ENCODE assay signal across 8 cellular contexts in the genomic region with DNA sequence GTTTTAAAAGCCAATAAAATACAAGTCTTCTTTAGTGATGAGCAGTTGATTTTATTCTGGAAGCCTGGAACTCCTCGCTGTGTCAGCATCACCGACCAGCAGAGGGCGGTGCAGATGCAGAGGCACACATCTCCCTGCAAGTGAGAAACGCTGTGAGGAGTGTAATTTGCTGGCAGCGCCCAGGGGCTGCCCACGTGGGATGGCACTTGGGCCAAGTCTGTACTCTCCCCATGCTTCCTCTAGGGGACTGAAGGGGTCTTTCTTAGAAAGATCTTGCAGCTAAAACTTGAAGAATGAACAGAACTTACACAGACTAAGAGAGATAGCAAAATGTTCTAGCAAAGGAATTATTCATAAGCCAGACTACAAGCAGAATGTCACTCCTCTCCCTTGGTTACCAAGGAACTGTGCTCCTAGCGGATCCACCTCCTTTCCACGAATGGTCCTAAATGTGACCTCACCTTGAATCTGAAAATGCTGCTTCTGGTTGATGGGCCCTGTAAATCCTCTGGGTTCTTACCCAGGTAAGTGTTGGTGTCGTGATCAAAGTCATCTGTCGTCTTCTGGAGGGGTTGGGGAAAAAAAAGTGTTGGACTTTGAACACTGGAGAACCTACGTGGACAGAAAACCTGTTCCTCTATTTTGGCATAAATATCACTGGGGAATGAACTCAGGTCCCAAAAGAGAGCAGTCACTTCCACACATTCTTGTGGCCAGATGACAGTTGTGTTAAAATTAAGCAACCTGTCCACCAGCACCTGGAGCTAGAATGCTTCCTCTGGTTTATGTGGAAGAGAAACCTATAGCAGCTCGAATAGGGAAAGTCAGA. TPM values are rescaled to one million over a fixed set of nuclear protein-coding genes. Genes with fewer than 3 reads are reported as not detected.
DNase-seq lines count a peak whose midpoint lies in the region; ATAC-seq, FAIRE-seq and TF ChIP-seq lines count a peak whose summit lies in the region.

No MANE protein-coding gene starts in this region.

- no TSS peak for BruUV-seq in mammary epithelial cell (replicated peaks; lab: Mats Ljungman, UMichigan)

- no peaks in the 10 kb centered on the region for H4K20me1 ChIP-seq in mammary epithelial cell (ENCODE audit: insufficient read depth, low read length)
- no peaks in the 10 kb centered on the region for H4K20me1 ChIP-seq in keratinocyte (ENCODE audit: control insufficient read depth, extremely low read depth, insufficient read depth, low read length)

- H3K27ac ChIP-seq in mammary epithelial cell (ENCODE audit: insufficient read depth, low read depth, low read length) (no peak overlapping the region), keratinocyte (ENCODE audit: control insufficient read depth, insufficient read depth, low read length) (no peak overlapping the region)

- ATAC-seq in GM18508 (IDR thresholded peaks at IDR 0.05; ENCODE audit: insufficient read depth, unreplicated experiment) = peak; percentile 82
- ATAC-seq in HG02973 (IDR thresholded peaks at IDR 0.05; ENCODE audit: unreplicated experiment) = peak; percentile 83

- in situ Hi-C loops in mammary epithelial cell (cut with MboI; ENCODE audit: low sequenced_read_pairs in 2 of 2) = loop anchor here in 1 of 2 donors (10.0 kb wide), 1 partner anchor 131 kb away; no protein-coding TSS in a partner anchor

- POLR2A ChIA-PET in AG04449 (lab: Yijun Ruan, JAX) = no interaction called here

- intact Hi-C loops in mammary epithelial cell (cut with micrococcal nuclease) = loop anchor here (1.0 to 10.0 kb wide), 6 partner anchors 21 to 501 kb away; no protein-coding TSS in a partner anchor

- no peaks in the 10 kb centered on the region for H3K9me1 ChIP-seq in keratinocyte (ENCODE audit: control insufficient read depth, extremely low read depth, insufficient read depth, low read length)

- H3K4me1 ChIP-seq in mammary epithelial cell (ENCODE audit: insufficient read depth, low read length) (peaks cover 16% of the 10 kb centered on the region), keratinocyte (ENCODE audit: control insufficient read depth, extremely low read depth, insufficient read depth, low read length) (peaks cover 9% of the 10 kb centered on the region)

- no peak overlapping the region for H3K4me2 ChIP-seq in mammary epithelial cell (ENCODE audit: insufficient read depth, low read depth, low read length)
- no peak overlapping the region for H3K4me2 ChIP-seq in keratinocyte (ENCODE audit: control insufficient read depth, extremely low read depth, insufficient read depth, low read depth, low read length)

- H3K4me3 ChIP-seq in AG04449 (ENCODE audit: low read depth, low read length) = no peak overlapping the region
- H3K4me3 ChIP-seq in WI38 (ENCODE audit: low read depth, low read length) = no peak overlapping the region
- H3K4me3 ChIP-seq in mammary epithelial cell (replicated peaks in 1 of 3; ENCODE audit: insufficient read depth in 1 of 3, low read depth in 2 of 3, low read length in 3 of 3) = no peak overlapping the region
- no peak overlapping the region for H3K4me3 ChIP-seq in keratinocyte (ENCODE audit: control insufficient read depth in 2 of 3, extremely low read depth in 1 of 3, insufficient read depth in 2 of 3, low read depth in 1 of 3, low read length in 3 of 3)

- H3K79me2 ChIP-seq in mammary epithelial cell (ENCODE audit: insufficient read depth, low read length) (no peaks in the 10 kb centered on the region), keratinocyte (ENCODE audit: control insufficient read depth, insufficient read depth, low read length) (no peaks in the 10 kb centered on the region)

- CTCF ChIA-PET in AG04449 (lab: Yijun Ruan, JAX) (interaction anchor here (0.8 to 7.1 kb wide), 21 partner anchors 8 to 504 kb away, joined by 3 to 74 read pairs (median 6); a partner anchor contains a TSS), mammary epithelial cell (lab: Charles Lee; ENCODE audit: low non-redundant PET) (interaction anchor here (0.6 to 0.7 kb wide), 2 partner anchors 26 to 405 kb away, joined by 3 read pairs; no protein-coding TSS in a partner anchor)

- H3K27me3 ChIP-seq in mammary epithelial cell (ENCODE audit: insufficient read depth, low read length) (no peaks in the 10 kb centered on the region), keratinocyte (ENCODE audit: control insufficient read depth, extremely low read depth, insufficient read depth, low read length) (no peaks in the 10 kb centered on the region)

- no peak overlapping the region for H3K9ac ChIP-seq in mammary epithelial cell (ENCODE audit: insufficient read depth, low read length)
- H3K9ac ChIP-seq in keratinocyte (ENCODE audit: control insufficient read depth, extremely low read depth, insufficient read depth, low read length) = no peak overlapping the region

- H3K9me3 ChIP-seq in mammary epithelial cell (replicated peaks; ENCODE audit: insufficient read depth, low read length) (no peaks in the 10 kb centered on the region), keratinocyte (ENCODE audit: control insufficient read depth, low read depth, low read length) (no peaks in the 10 kb centered on the region)

- peak; percentile 92 for TF ChIP-seq CTCF in AG04449 (IDR thresholded peaks at IDR 0.05; ENCODE audit: insufficient read depth, low read length, missing control alignments)
- peak; percentile 84 for TF ChIP-seq CTCF in WI38 (IDR thresholded peaks at IDR 0.05; ENCODE audit: low read depth, low read length)
- peak; percentile 91 to 97 for TF ChIP-seq CTCF in mammary epithelial cell (conservative IDR thresholded peaks at IDR 0.05 in 1 of 2, IDR thresholded peaks at IDR 0.05 in 1 of 2; ENCODE audit: extremely low read depth in 1 of 2, insufficient read depth in 1 of 2, low read depth in 1 of 2, low read length in 2 of 2)
- TF ChIP-seq CTCF in keratinocyte (optimal IDR thresholded peaks at IDR 0.05 in 1 of 3, IDR thresholded peaks at IDR 0.05 in 1 of 3, conservative IDR thresholded peaks at IDR 0.05 in 1 of 3; ENCODE audit: extremely low read depth in 1 of 3, insufficient read depth in 2 of 3, low read length in 3 of 3) = peak; percentile 85 to 94 (median 94)

- no peak for DNase-seq in AG04449 (ENCODE audit: low read depth, low spot score)
- peak; percentile 41 for DNase-seq in NCI-H2029 treated with DMSO at 0.1 percent for 48 hours (lab: John Stamatoyannopoulos, UW)
- peak; percentile 60 for DNase-seq in mammary epithelial cell
- DNase-seq in keratinocyte (ENCODE audit: low read depth, low spot score) = peak; percentile 21
- peak; percentile 64 to 77 for DNase-seq in stimulated activated CD4-positive, alpha-beta T cell treated with anti-CD3 and anti-CD28 coated beads, Interleukin-1b, Interleukin-23, amount 100 ng/mL, for 4 hours (ENCODE audit: low read depth in 2 of 2)

- WGBS in mammary epithelial cell (ENCODE audit: low coverage, missing lambda C conversion rate) = 26% methylated on average over 11 of the region's 12 CpGs

- no peaks in the 10 kb centered on the region for H3K36me3 ChIP-seq in mammary epithelial cell (ENCODE audit: insufficient read depth, low read length)
- H3K36me3 ChIP-seq in keratinocyte (ENCODE audit: control insufficient read depth in 2 of 2, extremely low read depth in 1 of 2, insufficient read depth in 2 of 2, low read length in 2 of 2) = no peaks in the 10 kb centered on the region

- dilution Hi-C loops in mammary epithelial cell (cut with HindIII; ENCODE audit: low sequenced_read_pairs) (no loop called here), keratinocyte (cut with MboI; ENCODE audit: extremely low pct_ligation_motif_present, low sequenced_read_pairs) (no loop called here)

- H2AFZ ChIP-seq in mammary epithelial cell (ENCODE audit: low read depth, low read length) (peak overlapping the region; percentile 15), keratinocyte (ENCODE audit: control insufficient read depth, low read length) (no peak overlapping the region)

- peak; percentile 81 for FAIRE-seq in keratinocyte (lab: Jason Lieb, UNC)

RNA-seq across cellular contexts. Expression of a gene that starts 31.8 kb away (rescaled TPM):
- total RNA-seq in mammary epithelial cell = 1 to 10 TPM; 2.2 to 3.0 TPM
- 0.46 TPM for polyA plus RNA-seq in mammary epithelial cell
- polyA minus RNA-seq in mammary epithelial cell = not detected
- 0.96 to 1.9 TPM (median 1.3 TPM) in 3 replicates for polyA plus RNA-seq in keratinocyte
- 0.14 TPM for polyA plus RNA-seq in keratinocyte (2011; ENCODE audit: low read depth)
- polyA plus RNA-seq in keratinocyte (2011; cell fraction: cytosol; rRNA removed) = 0.58 and 0.79 TPM in 2 replicates
- 2.7 and 3.2 TPM in 2 replicates for polyA plus RNA-seq in keratinocyte (2011; cell fraction: nucleus; rRNA removed)
- polyA plus RNA-seq in keratinocyte (2012; ENCODE audit: low replicate concordance) = 1.0 and 1.2 TPM in 2 replicates
- polyA minus RNA-seq in keratinocyte = 1.4 to 8.4 TPM (median 2.8 TPM) in 3 replicates
- not detected for polyA minus RNA-seq in keratinocyte (2011; cell fraction: cytosol; rRNA and poly(A)+ RNA removed)
- polyA minus RNA-seq in keratinocyte (2011; cell fraction: nucleus; rRNA and poly(A)+ RNA removed) = 4.9 and 6.8 TPM in 2 replicates
